ENCODE assay signal across 24 cellular contexts in genomic region chr1:175185918-175186317, GRCh38. TPM values are rescaled to one million over a fixed set of nuclear protein-coding genes. Genes with fewer than 3 reads are reported as not detected.
DNase-seq lines count a peak whose midpoint lies in the region; ATAC-seq, FAIRE-seq and TF ChIP-seq lines count a peak whose summit lies in the region.
"Had no signal": no experiment of that assay in that cellular context is flagged by ENCODE, and none has a peak within 500 bp of the region (broad histone marks: within the 10 kb centered on the region; RNA-seq: fewer than 3 reads in every experiment).

No MANE protein-coding gene starts in this region.

- DNase-seq in HepG2 (ENCODE audit: low spot score) (no peak), right lobe of liver (no peak), MV-4-11 (lab: John Stamatoyannopoulos, UW) (peak; percentile 64), tibial nerve (ENCODE audit: low spot score in 2 of 2) (no peak), mammary epithelial cell (no peak), NCI-H187 (lab: John Stamatoyannopoulos, UW) (no peak)
- DNase-seq in central memory CD8-positive, alpha-beta T cell (ENCODE audit: low spot score in 2 of 2), result no peak
- DNase-seq: activated CD4-positive, alpha-beta T cell treated with anti-CD3 and anti-CD28 coated beads for 4 hours; activated CD8-positive, alpha-beta memory T cell treated with anti-CD3 and anti-CD28 coated beads, Interleukin-2, amount 50 U/mL, for 48 hours; activated gamma-delta T cell; adrenal gland; brain microvascular endothelial cell; DMS53; effector memory CD4-positive, alpha-beta T cell; foreskin melanocyte; immature natural killer cell; left ventricle myocardium superior; NCI-H2081 treated with DMSO at 0.1 percent for 48 hours had no signal

- intact Hi-C loops in HepG2 (cut with micrococcal nuclease; ENCODE audit: unreplicated experiment) (no loop called here), right lobe of liver (cut with DNase I) (no loop called here), mammary epithelial cell (cut with micrococcal nuclease) (no loop called here)

- no peak for TF ChIP-seq RAD21 in HepG2 (CRISPR knock-in tag; IDR thresholded peaks at IDR 0.05)

- peak overlapping the region; percentile 66 for H3K27ac Mint-ChIP-seq in central memory CD8-positive, alpha-beta T cell (ENCODE audit: low read depth)
- H3K27ac Mint-ChIP-seq: progenitor cell of endocrine pancreas had no signal

- TF ChIP-seq CTCF in HepG2 (CRISPR knock-in tag; IDR thresholded peaks at IDR 0.05) (no peak), right lobe of liver (IDR thresholded peaks at IDR 0.05) (no peak), tibial nerve (IDR thresholded peaks at IDR 0.05) (no peak), mammary epithelial cell (conservative IDR thresholded peaks at IDR 0.05 in 1 of 2, IDR thresholded peaks at IDR 0.05 in 1 of 2; ENCODE audit: extremely low read depth in 1 of 2, insufficient read depth in 1 of 2, low read depth in 1 of 2, low read length in 2 of 2) (no peak)

- H3K79me2 ChIP-seq in HepG2 (ENCODE audit: insufficient read depth, low read length) (no peaks in the 10 kb centered on the region), mammary epithelial cell (ENCODE audit: insufficient read depth, low read length) (peaks cover 100% of the 10 kb centered on the region)

- H3K27me3 ChIP-seq in HepG2 (ENCODE audit: control insufficient read depth in 1 of 2, insufficient read depth in 2 of 2, low read length in 2 of 2), result no peaks in the 10 kb centered on the region
- H3K27me3 ChIP-seq in right lobe of liver, result no peaks in the 10 kb centered on the region
- no peaks in the 10 kb centered on the region for H3K27me3 ChIP-seq in tibial nerve
- no peaks in the 10 kb centered on the region for H3K27me3 ChIP-seq in mammary epithelial cell (ENCODE audit: insufficient read depth, low read length)
- H3K27me3 ChIP-seq: adrenal gland, brain microvascular endothelial cell had no signal

- no peak overlapping the region for H3K4me2 ChIP-seq in HepG2 (ENCODE audit: low read depth, low read length)
- no peak overlapping the region for H3K4me2 ChIP-seq in mammary epithelial cell (ENCODE audit: insufficient read depth, low read depth, low read length)

- H3K9me3 ChIP-seq in HepG2 (ENCODE audit: low read length), result no peaks in the 10 kb centered on the region
- no peaks in the 10 kb centered on the region for H3K9me3 ChIP-seq in right lobe of liver
- H3K9me3 ChIP-seq in tibial nerve, result no peaks in the 10 kb centered on the region
- no peaks in the 10 kb centered on the region for H3K9me3 ChIP-seq in mammary epithelial cell (replicated peaks; ENCODE audit: insufficient read depth, low read length)
- H3K9me3 ChIP-seq: adrenal gland, HAP-1 had no signal

- ATAC-seq in HepG2 (no peak), right lobe of liver (no peak)
- no peak for ATAC-seq in central memory CD8-positive, alpha-beta T cell (replicated peaks; ENCODE audit: extremely low read depth, poor library complexity, severe bottlenecking)
- ATAC-seq: esophagus mucosa, SK-N-SH treated with all-trans-retinoic acid at 6 μM for 48 hours had no signal

- H4K20me1 ChIP-seq in HepG2 (ENCODE audit: insufficient read depth, low read length) (no peaks in the 10 kb centered on the region), mammary epithelial cell (ENCODE audit: insufficient read depth, low read length) (no peaks in the 10 kb centered on the region)

- CTCF ChIA-PET in HepG2 (lab: Yijun Ruan, JAX; ENCODE audit: low intra/inter-chr PET ratio, low total read pairs), result no interaction called here
- CTCF ChIA-PET in mammary epithelial cell (lab: Charles Lee; ENCODE audit: low non-redundant PET), result no interaction called here

- TF ChIP-seq POLR2A in HepG2 (IDR thresholded peaks at IDR 0.05; ENCODE audit: insufficient read depth in 1 of 2, low read depth in 2 of 2, low read length in 2 of 2) (no peak), right lobe of liver (IDR thresholded peaks at IDR 0.05) (no peak), tibial nerve (IDR thresholded peaks at IDR 0.05) (no peak)

- dilution Hi-C loops in mammary epithelial cell (cut with HindIII; ENCODE audit: low sequenced_read_pairs), result no loop called here

- H3K9ac ChIP-seq in HepG2 (ENCODE audit: insufficient read depth, low read depth, low read length), result no peak overlapping the region
- H3K9ac ChIP-seq in mammary epithelial cell (ENCODE audit: insufficient read depth, low read length), result no peak overlapping the region

- WGBS in HepG2 (ENCODE audit: low lambda C conversion rate), result 36% methylated on average over 1 of the region's 1 CpG
- 65% methylated on average over 1 of the region's 1 CpG for WGBS in right lobe of liver (ENCODE audit: insufficient coverage, low coverage, low lambda C conversion rate, missing lambda C conversion rate)
- 76 to 77% methylated on average over 1 of the region's 1 CpG for WGBS in tibial nerve, 2 donors
- WGBS in mammary epithelial cell (ENCODE audit: low coverage, missing lambda C conversion rate), result 100% methylated on average over 1 of the region's 1 CpG

- no TSS peak for BruUV-seq in HepG2 (replicated peaks; lab: Mats Ljungman, UMichigan)
- no TSS peak for BruUV-seq in mammary epithelial cell (replicated peaks; lab: Mats Ljungman, UMichigan)

- no peaks in the 10 kb centered on the region for H3K9me3 Mint-ChIP-seq in central memory CD8-positive, alpha-beta T cell
- H3K9me3 Mint-ChIP-seq: immature natural killer cell had no signal

- no peak for FAIRE-seq in HepG2 (lab: Jason Lieb, UNC)
- FAIRE-seq: TTC549 had no signal

- peak overlapping the region; percentile 23 for H3K4me3 Mint-ChIP-seq in central memory CD8-positive, alpha-beta T cell
- H3K4me3 Mint-ChIP-seq: immature natural killer cell had no signal

- POLR2A ChIA-PET in HepG2 (lab: Yijun Ruan, JAX), result no interaction called here

- no peak overlapping the region for H3K27ac ChIP-seq in HepG2 (ENCODE audit: extremely low read length, insufficient read depth, low read length)
- H3K27ac ChIP-seq in right lobe of liver, result no peak overlapping the region
- no peak overlapping the region for H3K27ac ChIP-seq in tibial nerve
- H3K27ac ChIP-seq in mammary epithelial cell (ENCODE audit: insufficient read depth, low read depth, low read length), result no peak overlapping the region
- H3K27ac ChIP-seq: brain microvascular endothelial cell, RWPE1 had no signal

- no peak overlapping the region for H3K4me3 ChIP-seq in HepG2 (replicated peaks in 1 of 3; ENCODE audit: insufficient read depth in 1 of 3, low read depth in 2 of 3, low read length in 3 of 3)
- no peak overlapping the region for H3K4me3 ChIP-seq in right lobe of liver
- H3K4me3 ChIP-seq in tibial nerve, result no peak overlapping the region
- H3K4me3 ChIP-seq in mammary epithelial cell (replicated peaks in 1 of 3; ENCODE audit: insufficient read depth in 1 of 3, low read depth in 2 of 3, low read length in 3 of 3), result no peak overlapping the region
- H3K4me3 ChIP-seq: adrenal gland, HAP-1 had no signal

- peaks cover 98% of the 10 kb centered on the region for H3K4me1 Mint-ChIP-seq in central memory CD8-positive, alpha-beta T cell

- H3K27me3 Mint-ChIP-seq in central memory CD8-positive, alpha-beta T cell, result no peaks in the 10 kb centered on the region

- H3K4me1 ChIP-seq in HepG2 (ENCODE audit: insufficient read depth, low read length), result no peaks in the 10 kb centered on the region
- peaks cover 0 to 3% (median 1%) of the 10 kb centered on the region in 4 donors for H3K4me1 ChIP-seq in right lobe of liver
- peaks cover 0 to 50% (median 16%) of the 10 kb centered on the region in 4 donors for H3K4me1 ChIP-seq in tibial nerve
- peaks cover 43% of the 10 kb centered on the region for H3K4me1 ChIP-seq in mammary epithelial cell (ENCODE audit: insufficient read depth, low read length)
- H3K4me1 ChIP-seq: adrenal gland, HAP-1 had no signal

- peaks cover 22% of the 10 kb centered on the region for H3K36me3 Mint-ChIP-seq in central memory CD8-positive, alpha-beta T cell (ENCODE audit: insufficient read depth)

- in situ Hi-C loops in HepG2 (cut with HindIII; ENCODE audit: extremely low pct_ligation_motif_present, low pct_unique_long_range_greater_than_20kb) (no loop called here), mammary epithelial cell (cut with MboI; ENCODE audit: low sequenced_read_pairs in 2 of 2) (no loop called here)

- H3K36me3 ChIP-seq in HepG2 (replicated peaks in 1 of 2; ENCODE audit: control insufficient read depth in 1 of 2, insufficient read depth in 2 of 2, low read length in 2 of 2) (no peaks in the 10 kb centered on the region), right lobe of liver (no peaks in the 10 kb centered on the region), tibial nerve (no peaks in the 10 kb centered on the region), mammary epithelial cell (ENCODE audit: insufficient read depth, low read length) (peaks cover 8% of the 10 kb centered on the region)
- H3K36me3 ChIP-seq: adrenal gland, brain microvascular endothelial cell, HAP-1 had no signal

- H2AFZ ChIP-seq in HepG2 (ENCODE audit: low read length) (no peak overlapping the region), mammary epithelial cell (ENCODE audit: low read depth, low read length) (no peak overlapping the region)

- no peak for TF ChIP-seq EP300 in HepG2 (IDR thresholded peaks at IDR 0.05; ENCODE audit: low read depth in 2 of 2, low read length in 2 of 2)
- no peak for TF ChIP-seq EP300 in HepG2 (CRISPR knock-in tag; IDR thresholded peaks at IDR 0.05; ENCODE audit: borderline replicate concordance)
- TF ChIP-seq EP300 in tibial nerve (IDR thresholded peaks at IDR 0.05), result no peak

RNA-seq across cellular contexts. Expression of gene KIAA0040, which starts 6.7 kb away (rescaled TPM):
- total RNA-seq in HepG2 (2016; rRNA removed; fragmentation: Illumina TruSeq; extraction: Trizol) (0.24 and 0.63 TPM in 2 replicates), right lobe of liver (10 to 100 TPM in 1 of 6 experiments, 1 to 10 TPM in 5; 4.6 to 13.5 (median 5.3) TPM), tibial nerve (10 to 100 TPM; 16.9 to 28.8 (median 20.3) TPM), mammary epithelial cell (10 to 100 TPM; 34.3 to 75.0 TPM)
- 0.09 TPM in 1 of 2 replicates, not detected in the other for total RNA-seq in HepG2 (2016; cell fraction: cytosol; rRNA removed; fragmentation: Illumina TruSeq; extraction: Trizol; ENCODE audit: low read depth)
- total RNA-seq in HepG2 (2016; cell fraction: insoluble cytoplasmic fraction; rRNA removed; fragmentation: Illumina TruSeq; extraction: Trizol), result 0.37 and 0.39 TPM in 2 replicates
- total RNA-seq in HepG2 (2016; cell fraction: membrane; rRNA removed; fragmentation: Illumina TruSeq; extraction: Trizol), result 0.15 and 0.62 TPM in 2 replicates
- 0.37 and 0.50 TPM in 2 replicates for total RNA-seq in HepG2 (2016; cell fraction: nucleus; rRNA removed; fragmentation: Illumina TruSeq; extraction: Trizol)
- polyA plus RNA-seq in HepG2 (2011; rRNA removed) (0.22 and 0.26 TPM in 2 replicates), mammary epithelial cell (87.6 TPM)
- 0.31 and 0.58 TPM in 2 replicates for polyA plus RNA-seq in HepG2 (2011; cell fraction: cytosol; rRNA removed)
- 0.21 and 0.27 TPM in 2 replicates for polyA plus RNA-seq in HepG2 (2011; cell fraction: nucleus; rRNA removed)
- 0.12 and 0.19 TPM in 2 replicates for polyA plus RNA-seq in HepG2 (2012)
- 0.07 and 0.11 TPM in 2 replicates for polyA plus RNA-seq in HepG2 (2016; cell fraction: cytosol; fragmentation: Illumina TruSeq; extraction: Trizol; ENCODE audit: low read depth)
- polyA plus RNA-seq in HepG2 (2016; cell fraction: insoluble cytoplasmic fraction; fragmentation: Illumina TruSeq; extraction: Trizol; ENCODE audit: low read depth), result 0.49 and 0.85 TPM in 2 replicates
- polyA plus RNA-seq in HepG2 (2016; cell fraction: membrane; fragmentation: Illumina TruSeq; extraction: Trizol; ENCODE audit: low read depth), result 0.15 and 0.27 TPM in 2 replicates
- 0.45 and 0.57 TPM in 2 replicates for polyA plus RNA-seq in HepG2 (2016; cell fraction: nucleus; fragmentation: Illumina TruSeq; extraction: Trizol; ENCODE audit: insufficient read depth, low read depth)
- 0.44 and 15.3 TPM in 2 replicates for polyA minus RNA-seq in HepG2 (2011; rRNA and poly(A)+ RNA removed; ENCODE audit: low replicate concordance)
- polyA minus RNA-seq in HepG2 (2011; cell fraction: cytosol; rRNA and poly(A)+ RNA removed), result 0.88 and 0.89 TPM in 2 replicates
- polyA minus RNA-seq in HepG2 (2011; cell fraction: nucleus; rRNA and poly(A)+ RNA removed), result 0.25 and 0.39 TPM in 2 replicates
- 83.3 TPM for polyA minus RNA-seq in mammary epithelial cell
